In genomic region chr4:126738926-126739325, GRCh38 we compare ENCODE assay signal across 20 cellular contexts.
DNase-seq lines count a peak whose midpoint lies in the region; ATAC-seq, FAIRE-seq and TF ChIP-seq lines count a peak whose summit lies in the region.
"Had no signal": no experiment of that assay in that cellular context is flagged by ENCODE, and none has a peak within 500 bp of the region (broad histone marks: within the 10 kb centered on the region; RNA-seq: fewer than 3 reads in every experiment).

No MANE protein-coding gene starts in this region.

- H3K9me1 ChIP-seq in IMR-90 (ENCODE audit: insufficient read depth, low read length) (no peaks in the 10 kb centered on the region), K562 (ENCODE audit: control insufficient read depth, insufficient read depth, low read length) (no peaks in the 10 kb centered on the region)

- H3K4ac ChIP-seq in IMR-90 (ENCODE audit: low read depth, low read length): no peak overlapping the region

- POLR2A ChIA-PET in IMR-90 (lab: Charles Lee; ENCODE audit: unreplicated experiment) (no interaction called here), K562 (lab: Yijun Ruan, JAX) (no interaction called here)

- no peak overlapping the region for H2BK20ac ChIP-seq in IMR-90 (ENCODE audit: low read depth, low read length)

- H3K9me3 ChIP-seq in IMR-90 (ENCODE audit: control insufficient read depth, insufficient read depth, low read length) (no peaks in the 10 kb centered on the region), K562 (replicated peaks; ENCODE audit: control insufficient read depth, insufficient read depth, low read depth, low read length) (no peaks in the 10 kb centered on the region), adrenal gland (replicated peaks in 1 of 3) (no peaks in the 10 kb centered on the region)
- H3K9me3 ChIP-seq: SJCRH30 had no signal

- H3K4me1 ChIP-seq in IMR-90 (ENCODE audit: control insufficient read depth, insufficient read depth, low read length) (no peaks in the 10 kb centered on the region), K562 (replicated peaks in 1 of 2; ENCODE audit: control insufficient read depth in 2 of 2, insufficient read depth in 2 of 2, low read length in 2 of 2) (peaks cover 0 to 46% of the 10 kb centered on the region in 2 experiments; a peak in 4 of 5 replicates), adrenal gland (replicated peaks in 1 of 2) (no peaks in the 10 kb centered on the region)
- H3K4me1 ChIP-seq: SJCRH30 had no signal

- dilution Hi-C loops in IMR-90 (cut with HindIII; ENCODE audit: low sequenced_read_pairs, unreplicated experiment): no loop called here

- FAIRE-seq in K562 (lab: Jason Lieb, UNC): peak; percentile 6
- FAIRE-seq: D721Med, HepG2 had no signal

- no peaks in the 10 kb centered on the region for H3K4me1 Mint-ChIP-seq in type B pancreatic cell (ENCODE audit: unreplicated experiment)

- no peak overlapping the region for H2BK5ac ChIP-seq in IMR-90 (ENCODE audit: low read depth, low read length, poor library complexity, severe bottlenecking)

- no peak overlapping the region for H2BK15ac ChIP-seq in IMR-90 (ENCODE audit: low read depth, low read length)

- TF ChIP-seq RAD21 in IMR-90 (IDR thresholded peaks at IDR 0.05; ENCODE audit: low read length): no peak
- no peak for TF ChIP-seq RAD21 in K562 (CRISPR knock-in tag; conservative IDR thresholded peaks at IDR 0.05 in 1 of 2, IDR thresholded peaks at IDR 0.05 in 1 of 2)

- H3K79me1 ChIP-seq in IMR-90 (ENCODE audit: low read depth in 1 of 2, low read length in 2 of 2): no peaks in the 10 kb centered on the region

- no TSS peak for BruUV-seq in IMR-90 (replicated peaks; lab: Mats Ljungman, UMichigan)
- no TSS peak for BruUV-seq in K562 (replicated peaks; lab: Mats Ljungman, UMichigan)

- H3K79me2 ChIP-seq in K562 (ENCODE audit: control insufficient read depth, insufficient read depth, low read length): peaks cover 94% of the 10 kb centered on the region

- no peak overlapping the region for H3K4me2 ChIP-seq in IMR-90 (ENCODE audit: low read depth, low read length)
- H3K4me2 ChIP-seq in K562 (ENCODE audit: insufficient read depth, low read length): 0 out of 2 replicates have a peak overlapping the region, but pooled peaks have one; percentile 57
- H3K4me2 ChIP-seq: KMS-11, PC-9 had no signal

- H4K5ac ChIP-seq in IMR-90 (ENCODE audit: low read depth, low read length): no peak overlapping the region

- no peak overlapping the region for H3K18ac ChIP-seq in IMR-90 (ENCODE audit: low read depth, low read length)

- H2BK120ac ChIP-seq in IMR-90 (ENCODE audit: low read depth, low read length): no peak overlapping the region

- no peaks in the 10 kb centered on the region for H3K36me3 ChIP-seq in IMR-90 (ENCODE audit: control insufficient read depth, insufficient read depth, low read length)
- H3K36me3 ChIP-seq in K562 (ENCODE audit: control insufficient read depth, insufficient read depth, low read length): no peaks in the 10 kb centered on the region
- no peaks in the 10 kb centered on the region for H3K36me3 ChIP-seq in adrenal gland (replicated peaks in 1 of 2)
- H3K36me3 ChIP-seq: SJCRH30 had no signal

- no peaks in the 10 kb centered on the region for H3K36me3 Mint-ChIP-seq in type B pancreatic cell

- no peak overlapping the region for H3K27ac Mint-ChIP-seq in type B pancreatic cell

- no peak overlapping the region for H3K56ac ChIP-seq in IMR-90 (ENCODE audit: extremely low read depth, insufficient read depth, low read length)

- CTCF ChIA-PET in IMR-90 (lab: Yijun Ruan, JAX): no interaction called here
- CTCF ChIA-PET in K562 (lab: Yijun Ruan, JAX; ENCODE audit: low intra/inter-chr PET ratio): no interaction called here

- H3K14ac ChIP-seq in IMR-90 (replicated peaks; ENCODE audit: low read depth, low read length): no peak overlapping the region

- H3K4me3 ChIP-seq in IMR-90 (ENCODE audit: insufficient read depth, low read depth, low read length) (no peak overlapping the region), K562 (no peak overlapping the region), foreskin fibroblast (ENCODE audit: low read depth in 1 of 2, low read length in 2 of 2) (no peak overlapping the region), adrenal gland (no peak overlapping the region)
- H3K4me3 ChIP-seq: PC-9, SJCRH30 had no signal

- TF ChIP-seq CTCF in IMR-90 (conservative IDR thresholded peaks at IDR 0.05; ENCODE audit: low read depth, low read length) (no peak), K562 (IDR thresholded peaks at IDR 0.05 in 2 of 3, conservative IDR thresholded peaks at IDR 0.05 in 1 of 3; ENCODE audit: insufficient read depth in 2 of 3, low read depth in 1 of 3, low read length in 3 of 3) (no peak), foreskin fibroblast (IDR thresholded peaks at IDR 0.05; ENCODE audit: low read depth, low read length) (no peak), adrenal gland (IDR thresholded peaks at IDR 0.05) (no peak), type B pancreatic cell (conservative IDR thresholded peaks at IDR 0.05) (no peak)

- WGBS in IMR-90 (ENCODE audit: extremely low coverage in 2 of 2, insufficient read length in 1 of 2), 2 experiments: no CpG with 5 or more reads among the region's 1 CpG
- 0% methylated on average over 1 of the region's 1 CpG for WGBS in K562 (ENCODE audit: insufficient coverage, low coverage, missing lambda C conversion rate)
- WGBS in adrenal gland, 4 donors: 0 to 57% (median 29%) methylated on average over 1 of the region's 1 CpG

- no peak for ATAC-seq in IMR-90 (ENCODE audit: low read depth)
- ATAC-seq in K562: no peak
- ATAC-seq in HG02763 (IDR thresholded peaks at IDR 0.05; ENCODE audit: unreplicated experiment): no peak
- ATAC-seq: HepG2 had no signal

- no peaks in the 10 kb centered on the region for H3K9me3 Mint-ChIP-seq in type B pancreatic cell

- no peaks in the 10 kb centered on the region for H3K27me3 Mint-ChIP-seq in type B pancreatic cell

- H4K20me1 ChIP-seq in IMR-90 (ENCODE audit: insufficient read depth, low read length) (no peaks in the 10 kb centered on the region), K562 (replicated peaks; ENCODE audit: control insufficient read depth, insufficient read depth, low read length) (no peaks in the 10 kb centered on the region)

- H3K23ac ChIP-seq in IMR-90 (ENCODE audit: low read depth, low read length): no peak overlapping the region

- DNase-seq in IMR-90 (peak; percentile 61), K562 (ENCODE audit: extremely low read depth in 1 of 4, low spot score in 3 of 4) (no peak), foreskin fibroblast (peak; percentile 48 to 77), adrenal gland (no peak), type B pancreatic cell (ENCODE audit: extremely low spot score, unreplicated experiment) (no peak), activated gamma-delta T cell treated with Interleukin-2 at 50 U/mL for 16 hours (no peak)
- DNase-seq: AML-193, DMS79, NCI-H1417, NCI-H187, NCI-H2227 treated with DMSO at 0.1 percent for 48 hours, NCI-H524, NCI-H82, PC-9, SJCRH30 had no signal

- no peak overlapping the region for H3K9ac ChIP-seq in IMR-90 (ENCODE audit: low read depth, low read length)
- peak overlapping the region in 1 of 2 experiments; percentile 57; a peak in 2 of 4 replicates for H3K9ac ChIP-seq in K562 (ENCODE audit: insufficient read depth in 1 of 2, low read depth in 2 of 2, low read length in 2 of 2)
- H3K9ac ChIP-seq: KMS-11 had no signal

- intact Hi-C loops in IMR-90 (cut with micrococcal nuclease) (no loop called here), K562 (cut with micrococcal nuclease) (loop anchor here (5.0 kb wide), 1 partner anchor 113 kb away; no protein-coding TSS in a partner anchor), adrenal gland (cut with DNase I) (no loop called here)

- H2AFZ ChIP-seq in IMR-90 (replicated peaks; ENCODE audit: low read length, poor library complexity): no peak overlapping the region
- no peak overlapping the region for H2AFZ ChIP-seq in K562 (ENCODE audit: low read depth, low read length)
- H2AFZ ChIP-seq: PC-9 had no signal

- H2AK5ac ChIP-seq in IMR-90 (ENCODE audit: low read depth, low read length): no peak overlapping the region

- in situ Hi-C loops in IMR-90 (cut with MboI; ENCODE audit: low sequenced_read_pairs): no loop called here
- in situ Hi-C loops in K562 (cut with MboI): no loop called here

- H3K27me3 ChIP-seq in IMR-90 (ENCODE audit: control insufficient read depth, insufficient read depth, low read length) (no peaks in the 10 kb centered on the region), K562 (ENCODE audit: control insufficient read depth in 2 of 2, insufficient read depth in 2 of 2, low read length in 2 of 2) (no peaks in the 10 kb centered on the region), adrenal gland (no peaks in the 10 kb centered on the region)
- H3K27me3 ChIP-seq: SJCRH30 had no signal

- no peak for TF ChIP-seq EP300 in K562 (IDR thresholded peaks at IDR 0.05; ENCODE audit: low read length)

- H4K8ac ChIP-seq in IMR-90 (ENCODE audit: low read depth in 2 of 2, low read length in 2 of 2): no peak overlapping the region

- H2AK9ac ChIP-seq in IMR-90 (replicated peaks; ENCODE audit: low read depth, low read length, poor library complexity): no peak overlapping the region

- H3K27ac ChIP-seq in IMR-90 (ENCODE audit: insufficient read depth, low read length): no peak overlapping the region
- H3K27ac ChIP-seq in K562 (ENCODE audit: extremely low read depth, low read depth, low read length): peak overlapping the region; percentile 78
- H3K27ac ChIP-seq in adrenal gland: no peak overlapping the region
- H3K27ac ChIP-seq: C4-2B, KMS-11, PC-9, SJCRH30 had no signal

- TF ChIP-seq POLR2A in IMR-90 (IDR thresholded peaks at IDR 0.05; ENCODE audit: low read depth, low read length) (no peak), K562 (conservative IDR thresholded peaks at IDR 0.05) (no peak), adrenal gland (IDR thresholded peaks at IDR 0.05) (no peak)

- no peak overlapping the region for H3K4me3 Mint-ChIP-seq in type B pancreatic cell

- no peak overlapping the region for H4K91ac ChIP-seq in IMR-90 (ENCODE audit: insufficient read depth, low read depth, low read length)

TF ChIP-seq in IMR-90, 13 proteins besides CTCF, POLR2A, EP300 and RAD21 (continues in another document):
- no peak for TF ChIP-seq CEBPB (IDR thresholded peaks at IDR 0.05; ENCODE audit: low read depth, low read length)
- TF ChIP-seq BHLHE40 (IDR thresholded peaks at IDR 0.05; ENCODE audit: low read depth, low read length): no peak
- TF ChIP-seq MXI1 (IDR thresholded peaks at IDR 0.05; ENCODE audit: borderline replicate concordance, low read depth, low read length): no peak
- no peak for TF ChIP-seq MAFK (IDR thresholded peaks at IDR 0.05; ENCODE audit: low read depth, low read length)
- TF ChIP-seq FOS (IDR thresholded peaks at IDR 0.05; ENCODE audit: low read depth, low read length): no peak
- no peak for TF ChIP-seq NFE2L2 (IDR thresholded peaks at IDR 0.05; ENCODE audit: low read depth, low read length)

Comparison
In these comparisons a context has a peak if more than half of its experiments do, and no peak if none do; other contexts are left out.
1. DNase-seq: peak in IMR-90 (single experiment) and foreskin fibroblast (2 of 2); none in K562 (0 of 4), adrenal gland (0 of 7), type B pancreatic cell (single experiment) and activated gamma-delta T cell treated with Interleukin-2 at 50 U/mL for 16 hours (single experiment).